Comparison of ENCODE assay signal across 20 cellular contexts in genomic region chr20:61453219-61453618, GRCh38.
DNase-seq lines count a peak whose midpoint lies in the region; ATAC-seq and TF ChIP-seq lines count a peak whose summit lies in the region.
"Had no signal": no experiment of that assay in that cellular context is flagged by ENCODE, and none has a peak within 500 bp of the region (broad histone marks: within the 10 kb centered on the region; RNA-seq: fewer than 3 reads in every experiment).

No MANE protein-coding gene starts in this region.

- H3K4me3 ChIP-seq in RWPE2 (ENCODE audit: severe bottlenecking) (no peak overlapping the region), endodermal cell (ENCODE audit: low read length) (no peak overlapping the region), neural cell (ENCODE audit: low read length) (no peak overlapping the region), sigmoid colon (no peak overlapping the region)
- H3K4me3 ChIP-seq: BLaER1, GM12878, GM23338, HAP-1 had no signal

- H3K4me1 ChIP-seq in RWPE2 (ENCODE audit: insufficient read depth, poor library complexity, severe bottlenecking) (no peaks in the 10 kb centered on the region), endodermal cell (ENCODE audit: control insufficient read depth, insufficient read depth, low read length) (peaks cover 4% of the 10 kb centered on the region), sigmoid colon (no peaks in the 10 kb centered on the region)
- H3K4me1 ChIP-seq: BLaER1, Caco-2, HAP-1 had no signal

- H3K9me3 Mint-ChIP-seq in endodermal cell, result no peaks in the 10 kb centered on the region
- H3K9me3 Mint-ChIP-seq: CD8-positive, alpha-beta T cell had no signal

- H3K27me3 ChIP-seq in RWPE2 (ENCODE audit: insufficient read depth, poor library complexity, severe bottlenecking), result no peaks in the 10 kb centered on the region
- H3K27me3 ChIP-seq in endodermal cell (ENCODE audit: control insufficient read depth, insufficient read depth, low read length, poor library complexity, severe bottlenecking), result no peaks in the 10 kb centered on the region
- H3K27me3 ChIP-seq in neural cell (ENCODE audit: insufficient read depth, low read depth, low read length), result no peaks in the 10 kb centered on the region
- H3K27me3 ChIP-seq in sigmoid colon, result peaks cover 0 to 16% (median 8%) of the 10 kb centered on the region in 3 donors
- H3K27me3 ChIP-seq: BLaER1 had no signal

- no peak for TF ChIP-seq POLR2A in sigmoid colon (IDR thresholded peaks at IDR 0.05)

- peaks cover 49% of the 10 kb centered on the region for H3K4me1 Mint-ChIP-seq in endodermal cell
- H3K4me1 Mint-ChIP-seq: B cell; CD4-positive, CD25-positive, alpha-beta regulatory T cell had no signal

- no peak overlapping the region for H3K4me3 Mint-ChIP-seq in endodermal cell
- H3K4me3 Mint-ChIP-seq: B cell; CD4-positive, CD25-positive, alpha-beta regulatory T cell; CD8-positive, alpha-beta T cell; GM23338; HFFc6 had no signal

- no peak for TF ChIP-seq RAD21 in neural cell (conservative IDR thresholded peaks at IDR 0.05)

- no peaks in the 10 kb centered on the region for H3K36me3 Mint-ChIP-seq in endodermal cell (ENCODE audit: low read depth)
- H3K36me3 Mint-ChIP-seq: CD4-positive, CD25-positive, alpha-beta regulatory T cell; CD8-positive, alpha-beta T cell had no signal

- H3K27ac ChIP-seq in RWPE2 (ENCODE audit: poor library complexity, severe bottlenecking) (no peak overlapping the region), endodermal cell (ENCODE audit: low read depth, low read length) (no peak overlapping the region), neural cell (ENCODE audit: low read length) (peak overlapping the region; percentile 61), sigmoid colon (no peak overlapping the region)
- H3K27ac ChIP-seq: 22Rv1, BLaER1, C4-2B had no signal

- no peak overlapping the region for H3K27ac Mint-ChIP-seq in endodermal cell
- H3K27ac Mint-ChIP-seq: B cell; CD4-positive, CD25-positive, alpha-beta regulatory T cell; CD8-positive, alpha-beta T cell; GM23338; HFFc6 had no signal

- H3K36me3 ChIP-seq in RWPE2 (ENCODE audit: low read depth), result 0 out of 2 replicates have a peak, but pooled peaks cover 4% of the 10 kb centered on the region
- no peaks in the 10 kb centered on the region for H3K36me3 ChIP-seq in endodermal cell (ENCODE audit: control insufficient read depth, insufficient read depth, low read length)
- no peaks in the 10 kb centered on the region for H3K36me3 ChIP-seq in neural cell (ENCODE audit: insufficient read depth, low read length)
- H3K36me3 ChIP-seq in sigmoid colon, result no peaks in the 10 kb centered on the region
- H3K36me3 ChIP-seq: BLaER1, HAP-1 had no signal

- no peaks in the 10 kb centered on the region for H4K20me1 ChIP-seq in neural cell (ENCODE audit: insufficient read depth)
- H4K20me1 ChIP-seq: BLaER1 had no signal

- no peaks in the 10 kb centered on the region for H3F3A ChIP-seq in neural cell (ENCODE audit: insufficient read depth, low read length, poor library complexity, severe bottlenecking)

- no peak overlapping the region for H3K9ac ChIP-seq in endodermal cell (ENCODE audit: extremely low read depth, low read length, poor library complexity, severe bottlenecking)
- H3K9ac ChIP-seq in neural cell (ENCODE audit: low read length), result no peak overlapping the region
- H3K9ac ChIP-seq: BLaER1 had no signal

- no peak for TF ChIP-seq CTCF in RWPE2 (IDR thresholded peaks at IDR 0.05; ENCODE audit: poor library complexity, severe bottlenecking)
- no peak for TF ChIP-seq CTCF in endodermal cell (conservative IDR thresholded peaks at IDR 0.05)
- TF ChIP-seq CTCF in neural cell (IDR thresholded peaks at IDR 0.05; ENCODE audit: poor library complexity, severe bottlenecking), result no peak
- no peak for TF ChIP-seq CTCF in sigmoid colon (IDR thresholded peaks at IDR 0.05)

- H3K4me2 ChIP-seq in neural cell (ENCODE audit: low read length), result no peak overlapping the region
- H3K4me2 ChIP-seq: BLaER1, GM23338 had no signal

- peaks cover 6% of the 10 kb centered on the region for H3K27me3 Mint-ChIP-seq in endodermal cell (ENCODE audit: insufficient read depth)
- H3K27me3 Mint-ChIP-seq: B cell; CD4-positive, CD25-positive, alpha-beta regulatory T cell had no signal

- 81 to 86% methylated on average over 7 of the region's 7 CpGs for WGBS in endodermal cell (ENCODE audit: insufficient coverage in 1 of 2, insufficient read length in 1 of 2), 2 experiments
- 67 to 85% methylated on average over 7 of the region's 7 CpGs for WGBS in sigmoid colon, 2 donors

- H3K9me3 ChIP-seq in RWPE2 (ENCODE audit: severe bottlenecking) (no peaks in the 10 kb centered on the region), endodermal cell (ENCODE audit: control insufficient read depth, low read length) (no peaks in the 10 kb centered on the region), neural cell (ENCODE audit: low read length) (no peaks in the 10 kb centered on the region), sigmoid colon (no peaks in the 10 kb centered on the region)
- H3K9me3 ChIP-seq: HAP-1 had no signal

- H3K79me2 ChIP-seq in neural cell (replicated peaks; ENCODE audit: insufficient read depth, low read length), result no peaks in the 10 kb centered on the region

- intact Hi-C loops in sigmoid colon (cut with DNase I), result no loop called here

- TF ChIP-seq EP300 in neural cell (conservative IDR thresholded peaks at IDR 0.05; ENCODE audit: poor library complexity, severe bottlenecking) (peak; percentile 53), sigmoid colon (IDR thresholded peaks at IDR 0.05) (no peak)

- H2AFZ ChIP-seq in neural cell (ENCODE audit: low read depth, low read length), result no peak overlapping the region

- DNase-seq in RWPE2 (ENCODE audit: low spot score) (peak; percentile 70), endodermal cell (peak; percentile 71), sigmoid colon (no peak), NCI-H1417 (lab: John Stamatoyannopoulos, UW) (no peak)
- DNase-seq: Caco-2; CD4-positive, CD25-positive, alpha-beta regulatory T cell; CD8-positive, alpha-beta T cell; DMS79; EL; GDM1; HFFc6 had no signal

- ATAC-seq in RWPE2 (ENCODE audit: low read depth) (no peak), GM21737 (IDR thresholded peaks at IDR 0.05; ENCODE audit: unreplicated experiment) (no peak)
- ATAC-seq: CD8-positive, alpha-beta T cell; GM12878 had no signal

- H3K9me2 ChIP-seq in neural cell (ENCODE audit: insufficient read depth, low read length), result no peaks in the 10 kb centered on the region

TF ChIP-seq in neural cell, 6 proteins besides CTCF, POLR2A, EP300 and RAD21:
- no peak for TF ChIP-seq EZH2 (IDR thresholded peaks at IDR 0.05; ENCODE audit: borderline replicate concordance, insufficient read depth, low read length, poor library complexity, severe bottlenecking)
- no peak for TF ChIP-seq REST (IDR thresholded peaks at IDR 0.05; ENCODE audit: borderline replicate concordance)
- TF ChIP-seq SMC3 (conservative IDR thresholded peaks at IDR 0.05; ENCODE audit: poor library complexity), result no peak
- TF ChIP-seq MXI1 (conservative IDR thresholded peaks at IDR 0.05; ENCODE audit: poor library complexity, severe bottlenecking), result no peak
- no peak for TF ChIP-seq POLR2AphosphoS5 (IDR thresholded peaks at IDR 0.05)
- no peak for TF ChIP-seq TAF1 (IDR thresholded peaks at IDR 0.05; ENCODE audit: low read depth)

Comparison
In these comparisons a context has a peak if more than half of its experiments do, and no peak if none do; other contexts are left out.
1. DNase-seq: peak in RWPE2 (single experiment) and endodermal cell (single experiment); none in sigmoid colon (single experiment) and NCI-H1417 (0 of 3).